22 cellular contexts compared by ENCODE assay signal in genomic region chr5:177270653-177271052, GRCh38. TPM values are rescaled to one million over a fixed set of nuclear protein-coding genes. Genes with fewer than 3 reads are reported as not detected.
A peak's percentile ranks its signal among the peaks of the same experiment; 100 is the strongest.
DNase-seq lines count a peak whose midpoint lies in the region; ATAC-seq and TF ChIP-seq lines count a peak whose summit lies in the region.
"Had no signal": no experiment of that assay in that cellular context is flagged by ENCODE, and none has a peak within 500 bp of the region (broad histone marks: within the 10 kb centered on the region; RNA-seq: fewer than 3 reads in every experiment).

No MANE protein-coding gene starts in this region.

- H3K27me3 Mint-ChIP-seq in CD4-positive, alpha-beta memory T cell, result no peaks in the 10 kb centered on the region
- no peaks in the 10 kb centered on the region for H3K27me3 Mint-ChIP-seq in chondrocyte (ENCODE audit: low read depth)
- no peaks in the 10 kb centered on the region for H3K27me3 Mint-ChIP-seq in neural progenitor cell (ENCODE audit: insufficient read depth, low read depth)

- H3K36me3 Mint-ChIP-seq in CD4-positive, alpha-beta memory T cell, result peaks cover 70 to 73% of the 10 kb centered on the region in 2 donors
- H3K36me3 Mint-ChIP-seq in chondrocyte (ENCODE audit: low read depth) (peaks cover 20% of the 10 kb centered on the region), neural progenitor cell (peaks cover 38% of the 10 kb centered on the region)

- H4K20me1 ChIP-seq in PC-3 (ENCODE audit: low read length) (no peaks in the 10 kb centered on the region), neural progenitor cell (ENCODE audit: low read depth) (no peaks in the 10 kb centered on the region)
- H4K20me1 ChIP-seq: BLaER1 had no signal

- peak overlapping the region in 4 of 7 donors; percentile 44 to 73 (median 59) for H3K27ac Mint-ChIP-seq in CD4-positive, alpha-beta memory T cell
- H3K27ac Mint-ChIP-seq in chondrocyte (ENCODE audit: unreplicated experiment) (peak overlapping the region; percentile 49), neural progenitor cell (no peak overlapping the region)
- H3K27ac Mint-ChIP-seq: CD8-positive, alpha-beta T cell had no signal

- POLR2A ChIA-PET in CD4-positive, alpha-beta memory T cell (lab: Charles Lee; ENCODE audit: partially characterized antibody), result no interaction called here
- POLR2A ChIA-PET in PC-3 (lab: Charles Lee; ENCODE audit: unreplicated experiment), result no interaction called here

- H3K4me2 ChIP-seq in PC-3 (ENCODE audit: low read length) (no peak overlapping the region), neural progenitor cell (no peak overlapping the region)
- H3K4me2 ChIP-seq: A549, BLaER1 had no signal

- no TSS peak for BruUV-seq in PC-3 (replicated peaks; lab: Mats Ljungman, UMichigan)

- H3K4me3 Mint-ChIP-seq in CD4-positive, alpha-beta memory T cell, result no peak overlapping the region
- H3K4me3 Mint-ChIP-seq in chondrocyte (ENCODE audit: unreplicated experiment), result no peak overlapping the region
- no peak overlapping the region for H3K4me3 Mint-ChIP-seq in neural progenitor cell
- H3K4me3 Mint-ChIP-seq: CD8-positive, alpha-beta T cell had no signal

- H3K4me3 ChIP-seq in CD4-positive, alpha-beta memory T cell (ENCODE audit: low read length in 2 of 2), result no peak overlapping the region
- H3K4me3 ChIP-seq in PC-3 (ENCODE audit: low read length) (no peak overlapping the region), neural progenitor cell (no peak overlapping the region)
- H3K4me3 ChIP-seq: A549, BLaER1 had no signal

- CTCF ChIA-PET in CD4-positive, alpha-beta memory T cell (lab: Charles Lee; ENCODE audit: partially characterized antibody), result interaction anchor here (1.3 to 2.8 kb wide), 2 partner anchors 39 to 157 kb away, joined by 6 to 12 read pairs; no protein-coding TSS in a partner anchor
- CTCF ChIA-PET in PC-3 (lab: Charles Lee), result interaction anchor here (0.6 to 0.7 kb wide), 2 partner anchors 16 to 29 kb away, joined by 3 read pairs; no protein-coding TSS in a partner anchor

- H3K9me3 Mint-ChIP-seq in CD4-positive, alpha-beta memory T cell, result no peaks in the 10 kb centered on the region
- H3K9me3 Mint-ChIP-seq in chondrocyte (ENCODE audit: low read depth) (no peaks in the 10 kb centered on the region), neural progenitor cell (no peaks in the 10 kb centered on the region)
- H3K9me3 Mint-ChIP-seq: CD8-positive, alpha-beta T cell had no signal

- ATAC-seq in PC-3, result peak; percentile 68
- ATAC-seq in GM19397 (IDR thresholded peaks at IDR 0.05; ENCODE audit: unreplicated experiment), result no peak
- ATAC-seq: A549; CD8-positive, alpha-beta T cell had no signal

- in situ Hi-C loops in GM13976 (cut with MboI; ENCODE audit: low sequenced_read_pairs, unreplicated experiment), result no loop called here

- no peaks in the 10 kb centered on the region for H3K9me3 ChIP-seq in CD4-positive, alpha-beta memory T cell (ENCODE audit: control insufficient read depth in 1 of 2, low read length in 2 of 2)
- H3K9me3 ChIP-seq in PC-3 (ENCODE audit: low read length) (no peaks in the 10 kb centered on the region), neural progenitor cell (ENCODE audit: low read depth) (no peaks in the 10 kb centered on the region)
- H3K9me3 ChIP-seq: A549, BLaER1 had no signal

- no peak for DNase-seq in CD4-positive, alpha-beta memory T cell
- DNase-seq in PC-3, result no peak
- DNase-seq in chondrocyte (ENCODE audit: low spot score), result no peak
- DNase-seq in neural progenitor cell (ENCODE audit: low spot score), result no peak
- DNase-seq in GM13976 (ENCODE audit: low spot score), result no peak
- DNase-seq in NK-92 (lab: John Stamatoyannopoulos, UW; ENCODE audit: unreplicated experiment), result no peak
- no peak for DNase-seq in effector CD4-positive, alpha-beta T cell
- DNase-seq: Calu3; CD8-positive, alpha-beta T cell; GF-D8; Kasumi-1; MM.1S; NCI-H1092; NCI-H146; NCI-H2029 treated with DMSO at 0.1 percent for 48 hours; NCI-H2171 treated with DMSO at 0.1 percent for 48 hours; NCI-H446 treated with DMSO at 0.1 percent for 48 hours; NCI-H748 treated with DMSO at 0.1 percent for 48 hours; Right ventricle myocardium superior had no signal

- H3K4me1 Mint-ChIP-seq in CD4-positive, alpha-beta memory T cell, result peaks cover 0 to 4% (median 2%) of the 10 kb centered on the region in 4 donors
- H3K4me1 Mint-ChIP-seq in chondrocyte (ENCODE audit: low read depth) (peaks cover 20% of the 10 kb centered on the region), neural progenitor cell (no peaks in the 10 kb centered on the region)

- H2AFZ ChIP-seq in PC-3 (ENCODE audit: low read length) (no peak overlapping the region), neural progenitor cell (replicated peaks) (no peak overlapping the region)

- H3K9ac ChIP-seq in PC-3 (ENCODE audit: low read length) (no peak overlapping the region), neural progenitor cell (no peak overlapping the region)
- H3K9ac ChIP-seq: BLaER1 had no signal

- no peaks in the 10 kb centered on the region for H3K27me3 ChIP-seq in CD4-positive, alpha-beta memory T cell (ENCODE audit: insufficient read depth, low read length)
- H3K27me3 ChIP-seq in PC-3 (ENCODE audit: low read length) (no peaks in the 10 kb centered on the region), neural progenitor cell (no peaks in the 10 kb centered on the region)
- H3K27me3 ChIP-seq: BLaER1 had no signal

- no peaks in the 10 kb centered on the region for H3F3A ChIP-seq in PC-3 (ENCODE audit: low read length, unreplicated experiment)
- H3F3A ChIP-seq in neural progenitor cell (ENCODE audit: low read depth), result peaks cover 3% of the 10 kb centered on the region

- H3K4me1 ChIP-seq in CD4-positive, alpha-beta memory T cell (ENCODE audit: insufficient read depth, low read length), result no peaks in the 10 kb centered on the region
- H3K4me1 ChIP-seq in PC-3 (ENCODE audit: insufficient read depth, low read length) (peaks cover 8% of the 10 kb centered on the region; the same call in 1 of the 2 replicates), neural progenitor cell (no peaks in the 10 kb centered on the region)
- H3K4me1 ChIP-seq: A549, BLaER1 had no signal

- intact Hi-C loops in CD4-positive, alpha-beta memory T cell (cut with micrococcal nuclease), result no loop called here
- intact Hi-C loops in PC-3 (cut with micrococcal nuclease), result no loop called here

- H3K9me2 ChIP-seq in PC-3 (replicated peaks; ENCODE audit: low read length), result no peaks in the 10 kb centered on the region

- H3K79me2 ChIP-seq in PC-3 (ENCODE audit: low read length) (no peaks in the 10 kb centered on the region), neural progenitor cell (ENCODE audit: low read depth) (peaks cover 11% of the 10 kb centered on the region)

- peaks cover 70% of the 10 kb centered on the region for H3K36me3 ChIP-seq in CD4-positive, alpha-beta memory T cell (ENCODE audit: insufficient read depth, low read length)
- peaks cover 43% of the 10 kb centered on the region for H3K36me3 ChIP-seq in PC-3 (ENCODE audit: low read depth, low read length)
- peaks cover 28% of the 10 kb centered on the region for H3K36me3 ChIP-seq in neural progenitor cell

- no peak overlapping the region for H3K27ac ChIP-seq in CD4-positive, alpha-beta memory T cell (ENCODE audit: low read depth, low read length)
- H3K27ac ChIP-seq in PC-3 (ENCODE audit: low read length), result no peak overlapping the region
- H3K27ac ChIP-seq in neural progenitor cell, result peak overlapping the region; percentile 3
- H3K27ac ChIP-seq: A549, BLaER1 had no signal

- no peak for TF ChIP-seq CTCF in PC-3 (conservative IDR thresholded peaks at IDR 0.05; ENCODE audit: low read depth, low read length)
- no peak for TF ChIP-seq CTCF in chondrocyte (IDR thresholded peaks at IDR 0.05)
- TF ChIP-seq CTCF in neural progenitor cell (IDR thresholded peaks at IDR 0.05), result no peak
- no peak for TF ChIP-seq CTCF in GM13976 (IDR thresholded peaks at IDR 0.05; ENCODE audit: borderline replicate concordance, control extremely low read depth, extremely low read depth, insufficient read depth, missing control alignments)

RNA-seq across cellular contexts. Expression of gene RAB24, which starts 32.9 kb away (rescaled TPM):
- total RNA-seq in CD4-positive, alpha-beta memory T cell, result 10 to 100 TPM; 19.8 to 20.5 TPM
- polyA plus RNA-seq in CD4-positive, alpha-beta memory T cell, result 10 to 100 TPM; 13.3 to 16.0 TPM
- 40.3 and 41.1 TPM in 2 replicates for total RNA-seq in PC-3 (2014; rRNA removed)
- total RNA-seq in chondrocyte, result 31.5 to 37.3 TPM (median 36.7 TPM) in 3 replicates
- total RNA-seq in neural progenitor cell (ENCODE audit: low replicate concordance), result 4.3 and 15.1 TPM in 2 replicates

RNA-seq across cellular contexts. Expression of gene PRELID1, which starts 32.9 kb away (rescaled TPM):
- total RNA-seq in CD4-positive, alpha-beta memory T cell, result 10 to 100 TPM; 70.9 to 72.1 TPM
- polyA plus RNA-seq in CD4-positive, alpha-beta memory T cell, result 100 to 1,000 TPM; 209 to 229 TPM
- total RNA-seq in PC-3 (2014; rRNA removed), result 496 and 505 TPM in 2 replicates
- 102 to 119 TPM (median 109 TPM) in 3 replicates for total RNA-seq in chondrocyte
- 133 and 206 TPM in 2 replicates for total RNA-seq in neural progenitor cell (ENCODE audit: low replicate concordance)

RNA-seq across cellular contexts. Expression of gene MXD3, which starts 41.0 kb away (rescaled TPM):
- 10 to 100 TPM; 17.3 TPM for total RNA-seq in CD4-positive, alpha-beta memory T cell
- polyA plus RNA-seq in CD4-positive, alpha-beta memory T cell, result 1 to 10 TPM in 1 of 2 donors, under 1 TPM in 1; 0.28 to 1.2 TPM
- total RNA-seq in PC-3 (2014; rRNA removed) (45.7 and 55.1 TPM in 2 replicates), chondrocyte (6.5 to 9.4 TPM (median 8.4 TPM) in 3 replicates), neural progenitor cell (ENCODE audit: low replicate concordance) (31.1 and 65.4 TPM in 2 replicates)
